In the genomic region with DNA sequence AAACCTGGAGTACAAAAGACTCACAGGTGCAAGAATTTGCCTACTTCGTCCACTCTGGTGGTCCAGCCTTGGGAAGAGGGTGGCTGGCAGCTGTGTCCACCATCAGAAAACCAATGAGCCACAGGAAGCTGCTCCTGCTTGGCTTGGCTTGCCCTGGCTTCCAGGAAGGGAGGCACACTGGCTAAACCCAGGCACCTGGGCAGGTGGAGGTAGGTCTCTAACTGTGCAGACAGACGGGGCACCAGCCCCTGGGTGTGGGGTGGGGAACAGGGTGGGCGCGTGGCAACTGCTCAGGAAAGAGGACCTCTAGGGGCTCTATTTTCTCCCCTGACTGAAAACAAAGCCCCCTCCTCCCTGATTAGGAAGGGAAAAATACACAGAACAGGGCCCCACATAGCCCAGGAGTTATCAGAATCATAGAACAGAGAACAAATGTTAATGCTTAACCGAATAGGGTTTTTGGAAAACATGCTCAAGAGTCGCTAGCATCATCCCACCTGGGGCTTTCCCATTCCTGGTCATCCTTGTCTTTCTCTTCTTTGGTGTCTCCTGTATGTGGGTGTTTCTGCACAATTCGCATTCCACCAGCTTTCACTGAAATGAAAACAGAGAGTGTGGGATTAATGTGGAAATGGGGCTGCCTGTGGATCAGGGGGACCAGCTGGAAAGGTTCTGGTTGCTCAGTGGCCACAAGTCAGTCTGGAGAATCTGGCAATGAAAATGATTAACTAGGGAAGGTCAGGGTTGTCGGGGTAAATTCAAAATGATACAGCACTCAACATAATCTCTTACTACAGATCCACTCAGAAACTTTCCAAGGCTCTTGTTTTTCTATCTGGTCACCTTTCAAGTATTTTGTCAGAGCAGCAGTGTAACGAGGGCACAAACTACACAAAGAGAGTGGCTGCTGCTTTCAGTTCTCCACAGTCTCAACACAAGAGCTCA, we compare ENCODE assay signal across 15 cellular contexts. TPM values are rescaled to one million over a fixed set of nuclear protein-coding genes. Genes with fewer than 3 reads are reported as not detected.
DNase-seq lines count a peak whose midpoint lies in the region; ATAC-seq and TF ChIP-seq lines count a peak whose summit lies in the region.
"Had no signal": no experiment of that assay in that cellular context is flagged by ENCODE, and none has a peak within 500 bp of the region (broad histone marks: within the 10 kb centered on the region; RNA-seq: fewer than 3 reads in every experiment).

No MANE protein-coding gene starts in this region.

- no peak overlapping the region for H3K27ac ChIP-seq in lower lobe of right lung
- H3K27ac ChIP-seq: SK-N-MC had no signal

- peak; percentile 48 for ATAC-seq in HG03342 (IDR thresholded peaks at IDR 0.05; ENCODE audit: unreplicated experiment)
- no peak for ATAC-seq in lower lobe of right lung
- no peak for ATAC-seq in HG02852 (IDR thresholded peaks at IDR 0.05; ENCODE audit: unreplicated experiment)
- ATAC-seq: effector memory CD8-positive, alpha-beta T cell; naive thymus-derived CD8-positive, alpha-beta T cell had no signal

- H3K4me3 Mint-ChIP-seq in type B pancreatic cell = peak overlapping the region; percentile 28
- H3K4me3 Mint-ChIP-seq: activated naive CD4-positive, alpha-beta T cell treated with anti-CD3 and anti-CD28 coated beads, Interleukin-2, amount 10 ng/mL, durations not matched to agents 7 days and 5 days; effector memory CD8-positive, alpha-beta T cell; naive thymus-derived CD8-positive, alpha-beta T cell had no signal

- H3K27ac Mint-ChIP-seq in type B pancreatic cell = peak overlapping the region; percentile 60
- H3K27ac Mint-ChIP-seq: activated naive CD4-positive, alpha-beta T cell treated with anti-CD3 and anti-CD28 coated beads, Interleukin-2, amount 10 ng/mL, durations not matched to agents 7 days and 5 days had no signal

- TF ChIP-seq CTCF in type B pancreatic cell (conservative IDR thresholded peaks at IDR 0.05) = no peak
- no peak for TF ChIP-seq CTCF in lower lobe of right lung (IDR thresholded peaks at IDR 0.05)

- no peaks in the 10 kb centered on the region for H3K9me3 ChIP-seq in lower lobe of right lung
- H3K9me3 ChIP-seq: breast epithelium had no signal

- H3K4me3 ChIP-seq in lower lobe of right lung = no peak overlapping the region
- H3K4me3 ChIP-seq: breast epithelium, MG63, SK-N-MC had no signal

- H3K4me1 ChIP-seq in lower lobe of right lung = peaks cover 19% of the 10 kb centered on the region
- H3K4me1 ChIP-seq: breast epithelium had no signal

- H3K36me3 Mint-ChIP-seq in type B pancreatic cell = peaks cover 63% of the 10 kb centered on the region

- H3K27me3 Mint-ChIP-seq in type B pancreatic cell = no peaks in the 10 kb centered on the region
- H3K27me3 Mint-ChIP-seq: activated naive CD4-positive, alpha-beta T cell treated with anti-CD3 and anti-CD28 coated beads, Interleukin-2, amount 10 ng/mL, durations not matched to agents 7 days and 5 days; effector memory CD8-positive, alpha-beta T cell; naive thymus-derived CD8-positive, alpha-beta T cell had no signal

- H3K36me3 ChIP-seq in lower lobe of right lung = peaks cover 63% of the 10 kb centered on the region
- H3K36me3 ChIP-seq: breast epithelium had no signal

- intact Hi-C loops in lower lobe of right lung (cut with DNase I) = no loop called here

- H3K9me3 Mint-ChIP-seq in type B pancreatic cell = peaks cover 7% of the 10 kb centered on the region
- H3K9me3 Mint-ChIP-seq: activated naive CD4-positive, alpha-beta T cell treated with anti-CD3 and anti-CD28 coated beads, Interleukin-2, amount 10 ng/mL, durations not matched to agents 7 days and 5 days; effector memory CD8-positive, alpha-beta T cell; naive thymus-derived CD8-positive, alpha-beta T cell had no signal

- H3K27me3 ChIP-seq in lower lobe of right lung (ENCODE audit: low read depth) = no peaks in the 10 kb centered on the region
- H3K27me3 ChIP-seq: breast epithelium, MG63 had no signal

- peaks cover 17% of the 10 kb centered on the region for H3K4me1 Mint-ChIP-seq in type B pancreatic cell (ENCODE audit: unreplicated experiment)
- H3K4me1 Mint-ChIP-seq: activated naive CD4-positive, alpha-beta T cell treated with anti-CD3 and anti-CD28 coated beads, Interleukin-2, amount 10 ng/mL, durations not matched to agents 7 days and 5 days had no signal

- DNase-seq in DMS53 (lab: John Stamatoyannopoulos, UW) (peak; percentile 61), DMS53 treated with DMSO at 0.1 percent for 48 hours (lab: John Stamatoyannopoulos, UW; ENCODE audit: unreplicated experiment) (no peak), kidney tubule cell (ENCODE audit: low spot score) (peak; percentile 79), type B pancreatic cell (ENCODE audit: extremely low spot score, unreplicated experiment) (no peak), superior temporal gyrus (ENCODE audit: extremely low spot score) (no peak), lower lobe of right lung (no peak)
- DNase-seq: 8988T; activated naive CD4-positive, alpha-beta T cell treated with anti-CD3 and anti-CD28 coated beads, Interleukin-2, amount 10 ng/mL, durations not matched to agents 7 days and 5 days; effector memory CD8-positive, alpha-beta T cell; MG63; naive thymus-derived CD8-positive, alpha-beta T cell had no signal

RNA-seq across cellular contexts. Expression of gene DAP, which starts 13.1 kb away (rescaled TPM):
- total RNA-seq in type B pancreatic cell (ENCODE audit: low replicate concordance) (82.7 and 102 TPM in 2 replicates), lower lobe of right lung (89.8 TPM)

Comparison
In these comparisons a context has a peak if more than half of its experiments do, and no peak if none do; other contexts are left out.
1. DNase-seq: peak in DMS53 (single experiment) and kidney tubule cell (single experiment); none in DMS53 treated with DMSO at 0.1 percent for 48 hours (single experiment), type B pancreatic cell (single experiment), superior temporal gyrus (single experiment) and lower lobe of right lung (single experiment).